Comparison of ENCODE assay signal across 22 cellular contexts in the genomic region with DNA sequence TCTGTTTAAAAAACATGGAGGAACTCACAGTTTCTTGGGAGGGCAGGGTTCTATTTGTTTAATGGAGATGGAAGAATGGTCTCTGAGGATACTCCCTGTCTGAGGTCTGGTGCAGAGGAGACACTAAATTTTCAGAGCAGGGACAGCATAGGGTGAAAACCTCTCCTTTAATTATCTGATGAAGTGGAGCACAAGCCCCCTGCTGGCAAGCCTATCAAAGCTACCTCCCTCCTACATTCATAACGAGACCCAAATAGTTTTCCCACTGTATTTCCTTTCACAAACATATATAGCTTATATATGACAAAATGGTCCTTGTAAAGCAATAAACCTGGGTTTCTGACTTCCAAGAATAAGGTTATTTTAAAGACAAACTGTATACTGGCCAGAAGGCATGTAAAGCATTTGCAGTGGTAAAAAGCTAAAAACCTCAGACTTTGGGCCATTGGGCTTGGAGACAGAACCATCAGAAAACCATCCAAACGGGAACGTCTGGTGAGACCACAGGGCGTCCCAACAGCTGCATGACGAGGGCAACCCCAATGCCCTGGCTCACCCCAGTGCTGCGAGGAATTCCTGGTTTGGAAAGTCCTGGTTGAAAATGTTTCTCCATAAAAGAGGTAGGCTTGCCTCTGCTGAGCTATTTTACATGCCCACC.
A peak's percentile ranks its signal among the peaks of the same experiment; 100 is the strongest.
DNase-seq lines count a peak whose midpoint lies in the region; ATAC-seq and TF ChIP-seq lines count a peak whose summit lies in the region.
"Had no signal": no experiment of that assay in that cellular context is flagged by ENCODE, and none has a peak within 500 bp of the region (broad histone marks: within the 10 kb centered on the region; RNA-seq: fewer than 3 reads in every experiment).

No MANE protein-coding gene starts in this region.

- no peaks in the 10 kb centered on the region for H3K79me2 ChIP-seq in PC-3 (ENCODE audit: low read length)

- POLR2A ChIA-PET in A673 (lab: Charles Lee; ENCODE audit: low non-redundant PET) (no interaction called here), PC-3 (lab: Charles Lee; ENCODE audit: unreplicated experiment) (no interaction called here)

- 86 to 90% methylated on average over 6 of the region's 6 CpGs for WGBS in upper lobe of left lung, 2 donors

- TF ChIP-seq CTCF in A673 (conservative IDR thresholded peaks at IDR 0.05; ENCODE audit: low read depth, low read length) (0 out of 2 replicates have a peak, but pooled peaks have one; percentile 14), GM12865 (IDR thresholded peaks at IDR 0.05; ENCODE audit: insufficient read depth, low read depth, low read length, missing control alignments) (peak; percentile 4), PC-3 (conservative IDR thresholded peaks at IDR 0.05; ENCODE audit: low read depth, low read length) (peak; percentile 38; the same call in 1 of the 2 replicates), upper lobe of left lung (IDR thresholded peaks at IDR 0.05) (no peak)

- H3K36me3 ChIP-seq in A673 (ENCODE audit: insufficient read depth, low read length, poor library complexity, severe bottlenecking) (no peaks in the 10 kb centered on the region), PC-3 (ENCODE audit: low read depth, low read length) (no peaks in the 10 kb centered on the region), upper lobe of left lung (no peaks in the 10 kb centered on the region)
- H3K36me3 ChIP-seq: BE2C, gastrocnemius medialis, SJSA1 had no signal

- DNase-seq in A673 (ENCODE audit: low spot score): no peak
- DNase-seq in GM12865 (ENCODE audit: low read depth): no peak
- no peak for DNase-seq in PC-3
- peak; percentile 7 to 19 for DNase-seq in erythroblast (lab: John Stamatoyannopoulos, UW)
- no peak for DNase-seq in upper lobe of left lung
- DNase-seq in retina: no peak
- DNase-seq: activated CD4-positive, alpha-beta T cell treated with anti-CD3 and anti-CD28 coated beads, Interleukin-2, amount 50 U/mL, for 4 hours; anterior cingulate cortex; BE2C; DND-41; effector CD4-positive, alpha-beta T cell; gastrocnemius medialis; mucosa of descending colon; NCI-H2029 treated with DMSO at 0.1 percent for 48 hours; NCI-H82; psoas muscle; trophoblast cell had no signal

- no peaks in the 10 kb centered on the region for H4K20me1 ChIP-seq in PC-3 (ENCODE audit: low read length)

- H3K27me3 ChIP-seq in A673 (replicated peaks; ENCODE audit: insufficient read depth, low read depth, low read length, poor library complexity) (no peaks in the 10 kb centered on the region), PC-3 (ENCODE audit: low read length) (no peaks in the 10 kb centered on the region), upper lobe of left lung (no peaks in the 10 kb centered on the region)
- H3K27me3 ChIP-seq: BE2C, gastrocnemius medialis, SJSA1 had no signal

- H2AFZ ChIP-seq in PC-3 (ENCODE audit: low read length): no peak overlapping the region

- H3K27ac ChIP-seq in A673 (ENCODE audit: low read depth, low read length, poor library complexity, severe bottlenecking): no peak overlapping the region
- no peak overlapping the region for H3K27ac ChIP-seq in PC-3 (ENCODE audit: low read length)
- H3K27ac ChIP-seq in upper lobe of left lung: no peak overlapping the region
- H3K27ac ChIP-seq: gastrocnemius medialis, HL-60, psoas muscle, SJSA1 had no signal

- H3K4me3 ChIP-seq in A673 (ENCODE audit: low read depth, low read length, poor library complexity, severe bottlenecking) (no peak overlapping the region), GM12865 (ENCODE audit: low read depth, low read length) (no peak overlapping the region), PC-3 (ENCODE audit: low read length) (no peak overlapping the region), upper lobe of left lung (no peak overlapping the region)
- H3K4me3 ChIP-seq: gastrocnemius medialis, mucosa of descending colon, psoas muscle, SJSA1 had no signal

- H3K9me3 ChIP-seq in A673 (ENCODE audit: low read depth, low read length, poor library complexity, severe bottlenecking): no peaks in the 10 kb centered on the region
- H3K9me3 ChIP-seq in PC-3 (ENCODE audit: low read length): no peaks in the 10 kb centered on the region
- H3K9me3 ChIP-seq in upper lobe of left lung: no peaks in the 10 kb centered on the region
- H3K9me3 ChIP-seq: BE2C, gastrocnemius medialis, mucosa of descending colon, psoas muscle, SJSA1 had no signal

- TF ChIP-seq EP300 in upper lobe of left lung (IDR thresholded peaks at IDR 0.05): no peak

- no peak overlapping the region for H3K9ac ChIP-seq in PC-3 (ENCODE audit: low read length)

- ATAC-seq in PC-3 (no peak), GM18519 (IDR thresholded peaks at IDR 0.05; ENCODE audit: low FRiP score, unreplicated experiment) (no peak), upper lobe of left lung (ENCODE audit: low FRiP score in 2 of 2) (no peak), HG02938 (IDR thresholded peaks at IDR 0.05; ENCODE audit: unreplicated experiment) (no peak)
- ATAC-seq: activated T-helper 17 cell treated with anti-CD3 and anti-CD28 coated beads, Interleukin-2, amount 50 U/mL, for 72 hours; gastrocnemius medialis; mucosa of descending colon; psoas muscle had no signal

- BruUV-seq in A673 (replicated peaks; lab: Mats Ljungman, UMichigan) (no TSS peak), PC-3 (replicated peaks; lab: Mats Ljungman, UMichigan) (no TSS peak)

- CTCF ChIA-PET in A673 (lab: Charles Lee): no interaction called here
- CTCF ChIA-PET in PC-3 (lab: Charles Lee): interaction anchor here (0.7 kb wide), 1 partner anchor 279 kb away, joined by 3 read pairs; no protein-coding TSS in a partner anchor

- no peaks in the 10 kb centered on the region for H3F3A ChIP-seq in PC-3 (ENCODE audit: low read length, unreplicated experiment)

- TF ChIP-seq POLR2A in erythroblast (IDR thresholded peaks at IDR 0.05; ENCODE audit: low read length): no peak
- TF ChIP-seq POLR2A in upper lobe of left lung (IDR thresholded peaks at IDR 0.05): no peak

- H3K4me1 ChIP-seq in A673 (ENCODE audit: insufficient read depth, low read length, poor library complexity, severe bottlenecking) (no peaks in the 10 kb centered on the region), PC-3 (ENCODE audit: insufficient read depth, low read length) (peaks cover 36% of the 10 kb centered on the region), upper lobe of left lung (no peaks in the 10 kb centered on the region)
- H3K4me1 ChIP-seq: BE2C, gastrocnemius medialis, psoas muscle had no signal

- H3K9me2 ChIP-seq in PC-3 (replicated peaks; ENCODE audit: low read length): no peaks in the 10 kb centered on the region

- H3K4me2 ChIP-seq in PC-3 (ENCODE audit: low read length): no peak overlapping the region

- intact Hi-C loops in A673 (cut with micrococcal nuclease; ENCODE audit: unreplicated experiment) (no loop called here), PC-3 (cut with micrococcal nuclease) (loop anchor here (10.0 kb wide), 1 partner anchor 83 kb away; no protein-coding TSS in a partner anchor)

Comparison
In these comparisons a context has a peak if more than half of its experiments do, and no peak if none do; other contexts are left out.
1. DNase-seq: peak in erythroblast (2 of 2); none in A673 (single experiment), GM12865 (single experiment), PC-3 (single experiment), upper lobe of left lung (0 of 2) and retina (single experiment).
2. CTCF ChIP-seq: peak in A673 (single experiment), GM12865 (single experiment) and PC-3 (single experiment); none in upper lobe of left lung (0 of 6).